In the genomic region with DNA sequence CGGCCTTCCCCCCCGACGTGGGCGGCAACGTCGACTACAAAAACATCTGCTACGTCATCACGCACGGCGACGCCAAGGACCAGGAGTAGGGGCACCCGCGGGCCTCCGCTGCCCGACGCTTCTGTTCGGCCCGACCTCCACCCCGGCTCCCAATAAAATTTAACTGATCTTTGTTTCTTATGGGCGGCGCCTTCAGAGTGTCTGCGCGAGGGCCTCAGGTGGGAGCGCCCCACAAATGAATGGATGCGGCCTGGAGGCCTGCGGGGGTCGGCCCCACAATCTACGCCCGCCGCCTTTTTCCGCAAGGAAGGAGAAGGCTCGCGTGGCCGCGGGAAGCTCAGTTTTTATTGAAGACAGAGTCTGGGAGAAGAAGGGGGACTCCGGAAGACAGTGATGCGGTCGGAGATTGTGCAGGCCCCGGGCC, we compare ENCODE assay signal across 8 cellular contexts. TPM values are rescaled to one million over a fixed set of nuclear protein-coding genes. Genes with fewer than 3 reads are reported as not detected.
DNase-seq lines count a peak whose midpoint lies in the region; ATAC-seq and TF ChIP-seq lines count a peak whose summit lies in the region.

No MANE protein-coding gene starts in this region.

- H3K4me1 ChIP-seq in BLaER1 treated with 17β-estradiol and CSF1 and Interleukin-3, amounts not matched to agents 10 nM and 100 nM, result peaks cover 49 to 83% (median 64%) of the 10 kb centered on the region in 10 experiments

- H3K27me3 ChIP-seq in BLaER1 treated with 17β-estradiol and CSF1 and Interleukin-3, amounts not matched to agents 10 nM and 100 nM, result no peaks in the 10 kb centered on the region

- no peaks in the 10 kb centered on the region for H3K36me3 ChIP-seq in BLaER1 treated with 17β-estradiol and CSF1 and Interleukin-3, amounts not matched to agents 10 nM and 100 nM

- H3K4me3 ChIP-seq in BLaER1 treated with 17β-estradiol and CSF1 and Interleukin-3, amounts not matched to agents 10 nM and 100 nM, result peak overlapping the region; percentile 64 to 81 (median 70)
- H3K4me3 ChIP-seq in epithelial cell of proximal tubule (ENCODE audit: low read depth, low read length), result peak overlapping the region; percentile 80

- ATAC-seq in GM19455 (IDR thresholded peaks at IDR 0.05; ENCODE audit: unreplicated experiment), result peak; percentile 32

- peak overlapping the region; percentile 79 to 100 (median 97) for H3K4me2 ChIP-seq in BLaER1 treated with 17β-estradiol and CSF1 and Interleukin-3, amounts not matched to agents 10 nM and 100 nM

- H3K9me3 ChIP-seq in BLaER1 treated with 17β-estradiol and CSF1 and Interleukin-3, amounts not matched to agents 10 nM and 100 nM (replicated peaks in 1 of 11), result no peaks in the 10 kb centered on the region

- H3K9ac ChIP-seq in BLaER1 treated with 17β-estradiol and CSF1 and Interleukin-3, amounts not matched to agents 10 nM and 100 nM, result peak overlapping the region; percentile 90 to 98 (median 94)

- no peaks in the 10 kb centered on the region; a peak in 2 of 22 replicates for H4K20me1 ChIP-seq in BLaER1 treated with 17β-estradiol and CSF1 and Interleukin-3, amounts not matched to agents 10 nM and 100 nM

- DNase-seq in HT-29 (ENCODE audit: low spot score), result peak; percentile 89
- DNase-seq in NOMO-1 treated with dmso at 0.1 percent for 144 hours (lab: John Stamatoyannopoulos, UW; ENCODE audit: unreplicated experiment), result peak; percentile 80
- DNase-seq in activated T-cell treated with anti-CD3 and anti-CD28 coated beads for 4 hours, result peak; percentile 88
- DNase-seq in epithelial cell of proximal tubule (ENCODE audit: low read depth), result no peak
- DNase-seq in mucosa of gallbladder (ENCODE audit: low spot score), result peak; percentile 92
- DNase-seq in stimulated activated CD8-positive, alpha-beta memory T cell treated with anti-CD3 and anti-CD28 coated beads, Interleukin-4, amount 100 ng/mL, for 1 hour (ENCODE audit: low read depth in 2 of 2, low spot score in 1 of 2), result peak; percentile 79

- TF ChIP-seq CTCF in epithelial cell of proximal tubule (conservative IDR thresholded peaks at IDR 0.05; ENCODE audit: low read depth, low read length), result no peak

- H3K27ac ChIP-seq in BLaER1 treated with 17β-estradiol and CSF1 and Interleukin-3, amounts not matched to agents 10 nM and 100 nM, result peak overlapping the region; percentile 97 to 100 (median 98)

RNA-seq across cellular contexts. Expression of a gene that starts 3.2 kb away (rescaled TPM):
- total RNA-seq in HT-29 (2014; rRNA removed; shearing (Covaris generic)), result 1.0 TPM in 1 of 2 replicates, not detected in the other
- total RNA-seq in epithelial cell of proximal tubule (not detected in 2 replicates), mucosa of gallbladder (1.3 TPM)

RNA-seq across cellular contexts. Expression of a gene that starts 4.5 kb away (rescaled TPM):
- 0.16 TPM in 1 of 2 replicates, not detected in the other for total RNA-seq in HT-29 (2014; rRNA removed; shearing (Covaris generic))
- total RNA-seq in epithelial cell of proximal tubule (0.23 TPM in 1 of 2 replicates, not detected in the other), mucosa of gallbladder (11.5 TPM)

RNA-seq across cellular contexts. Expression of a gene that starts 7.5 kb away (rescaled TPM):
- 63.3 and 66.5 TPM in 2 replicates for total RNA-seq in HT-29 (2014; rRNA removed; shearing (Covaris generic))
- total RNA-seq in epithelial cell of proximal tubule, result 51.8 and 53.6 TPM in 2 replicates
- total RNA-seq in mucosa of gallbladder, result 60.6 TPM

RNA-seq across cellular contexts. Expression of a gene that starts 17.4 kb away (rescaled TPM):
- total RNA-seq in HT-29 (2014; rRNA removed; shearing (Covaris generic)), result 19.0 and 20.3 TPM in 2 replicates
- 12.6 and 15.6 TPM in 2 replicates for total RNA-seq in epithelial cell of proximal tubule
- 11.8 TPM for total RNA-seq in mucosa of gallbladder

RNA-seq across cellular contexts. Expression of a gene that starts 22.7 kb away (rescaled TPM):
- 42.8 and 49.4 TPM in 2 replicates for total RNA-seq in HT-29 (2014; rRNA removed; shearing (Covaris generic))
- 68.9 and 75.2 TPM in 2 replicates for total RNA-seq in epithelial cell of proximal tubule
- total RNA-seq in mucosa of gallbladder, result 71.2 TPM

Comparison
In these comparisons a context has a peak if more than half of its experiments do, and no peak if none do; other contexts are left out.
1. RNA of a gene that starts 4.5 kb away (total RNA-seq): 11.5 TPM in mucosa of gallbladder (single experiment); 0.23 TPM in epithelial cell of proximal tubule and 0.16 TPM in HT-29; every median in the first group is over 10 times any median in the second.